Comparison of ENCODE assay signal across 27 cellular contexts in the genomic region with DNA sequence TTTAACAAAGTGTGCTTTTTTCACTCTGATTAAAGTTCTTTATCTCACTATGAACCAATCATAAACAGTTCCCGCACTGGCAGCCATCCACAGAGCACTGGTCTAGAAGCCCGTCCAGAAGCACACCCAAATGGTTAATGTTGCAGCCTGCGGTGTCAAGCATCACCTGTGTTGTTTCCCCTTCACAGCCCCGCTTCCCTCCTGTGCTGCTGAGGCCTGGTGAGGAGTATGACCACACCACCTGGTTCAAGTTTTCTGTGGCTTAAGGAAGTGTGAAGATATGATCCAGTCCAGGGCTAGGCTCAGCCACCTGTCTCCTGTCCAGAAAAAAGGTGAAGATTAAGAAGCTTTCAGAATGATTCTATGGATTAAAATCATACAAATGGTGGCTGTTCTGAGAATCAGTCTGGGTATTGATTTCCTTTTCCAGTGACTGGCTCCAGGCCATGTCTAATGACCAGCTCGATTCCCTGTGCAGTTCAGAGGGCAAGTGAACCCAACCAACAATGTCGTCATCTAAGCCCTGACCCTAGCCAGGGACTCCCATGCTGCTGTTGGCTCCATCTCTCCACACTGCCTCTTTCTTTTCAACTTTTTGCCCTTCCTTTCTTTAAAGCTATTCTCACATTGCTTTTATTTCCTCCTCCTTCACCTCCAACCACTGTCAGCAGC. TPM values are rescaled to one million over a fixed set of nuclear protein-coding genes. Genes with fewer than 3 reads are reported as not detected.
DNase-seq lines count a peak whose midpoint lies in the region; ATAC-seq and TF ChIP-seq lines count a peak whose summit lies in the region.
"Had no signal": no experiment of that assay in that cellular context is flagged by ENCODE, and none has a peak within 500 bp of the region (broad histone marks: within the 10 kb centered on the region; RNA-seq: fewer than 3 reads in every experiment).

No MANE protein-coding gene starts in this region.

- H3K27ac Mint-ChIP-seq in activated T-cell treated with anti-CD3 and anti-CD28 coated beads, Interleukin-2, amount 50 U/mL, for 24 hours, result peak overlapping the region; percentile 34
- H3K27ac Mint-ChIP-seq in endodermal cell, result peak overlapping the region; percentile 41
- H3K27ac Mint-ChIP-seq: stimulated activated memory B cell treated with anti-CD40 and anti-IgM and Interleukin-4, amounts not matched to agents 10 μg/mL and 1 μg/mL and 100 μg/mL, for 72 hours; T-helper 1 cell treated with Interleukin-12 subunit alpha and Interleukin-12 subunit beta and Interleukin-4 antibody, amounts not matched to agents 30 μg/mL and 1 μg/mL, for 36 hours had no signal

- no peaks in the 10 kb centered on the region for H3K9me2 ChIP-seq in MM.1S (replicated peaks; ENCODE audit: insufficient read depth, low read length)

- H3K79me2 ChIP-seq in MM.1S (ENCODE audit: low read length), result 0 out of 2 replicates have a peak, but pooled peaks cover 2% of the 10 kb centered on the region

- H3K27me3 Mint-ChIP-seq in activated T-cell treated with anti-CD3 and anti-CD28 coated beads, Interleukin-2, amount 50 U/mL, for 24 hours, result no peaks in the 10 kb centered on the region
- no peaks in the 10 kb centered on the region for H3K27me3 Mint-ChIP-seq in activated T-cell treated with anti-CD3 and anti-CD28 coated beads, Interleukin-2, amount 50 U/mL, for 4 hours (ENCODE audit: low read depth)
- no peaks in the 10 kb centered on the region for H3K27me3 Mint-ChIP-seq in endodermal cell (ENCODE audit: insufficient read depth)
- H3K27me3 Mint-ChIP-seq: brain; naive thymus-derived CD8-positive, alpha-beta T cell; stimulated activated memory B cell treated with anti-CD40 and anti-IgM and Interleukin-4, amounts not matched to agents 10 μg/mL and 1 μg/mL and 100 μg/mL, for 72 hours had no signal

- H3K36me3 Mint-ChIP-seq in activated T-cell treated with anti-CD3 and anti-CD28 coated beads, Interleukin-2, amount 50 U/mL, for 24 hours (ENCODE audit: low read depth), result peaks cover 86% of the 10 kb centered on the region
- peaks cover 36% of the 10 kb centered on the region for H3K36me3 Mint-ChIP-seq in activated T-cell treated with anti-CD3 and anti-CD28 coated beads, Interleukin-2, amount 50 U/mL, for 4 hours (ENCODE audit: insufficient read depth)
- peaks cover 47% of the 10 kb centered on the region for H3K36me3 Mint-ChIP-seq in endodermal cell (ENCODE audit: low read depth)

- H3K27me3 ChIP-seq in MM.1S (replicated peaks; ENCODE audit: insufficient read depth, low read length) (no peaks in the 10 kb centered on the region), endodermal cell (ENCODE audit: control insufficient read depth, insufficient read depth, low read length, poor library complexity, severe bottlenecking) (no peaks in the 10 kb centered on the region), esophagus squamous epithelium (no peaks in the 10 kb centered on the region)
- H3K27me3 ChIP-seq: BLaER1, left lung, spleen, suprapubic skin had no signal

- no peak for ATAC-seq in activated T-cell treated with anti-CD3 and anti-CD28 coated beads, Interleukin-2, amount 50 U/mL, for 4 hours
- ATAC-seq: left lung; naive thymus-derived CD8-positive, alpha-beta T cell; stimulated activated memory B cell treated with anti-CD40 and anti-IgM and Interleukin-4, amounts not matched to agents 10 μg/mL and 1 μg/mL and 100 μg/mL, for 72 hours had no signal

- no peaks in the 10 kb centered on the region for H3K9me3 Mint-ChIP-seq in activated T-cell treated with anti-CD3 and anti-CD28 coated beads, Interleukin-2, amount 50 U/mL, for 24 hours
- no peaks in the 10 kb centered on the region for H3K9me3 Mint-ChIP-seq in activated T-cell treated with anti-CD3 and anti-CD28 coated beads, Interleukin-2, amount 50 U/mL, for 4 hours
- peaks cover 1% of the 10 kb centered on the region for H3K9me3 Mint-ChIP-seq in endodermal cell
- H3K9me3 Mint-ChIP-seq: naive thymus-derived CD8-positive, alpha-beta T cell; stimulated activated memory B cell treated with anti-CD40 and anti-IgM and Interleukin-4, amounts not matched to agents 10 μg/mL and 1 μg/mL and 100 μg/mL, for 72 hours; T-helper 1 cell treated with Interleukin-12 subunit alpha and Interleukin-12 subunit beta and Interleukin-4 antibody, amounts not matched to agents 30 μg/mL and 1 μg/mL, for 36 hours had no signal

- no peak overlapping the region for H3K4me3 ChIP-seq in MM.1S (ENCODE audit: low read length)
- no peak overlapping the region for H3K4me3 ChIP-seq in endodermal cell (ENCODE audit: low read length)
- H3K4me3 ChIP-seq in esophagus squamous epithelium, result no peak overlapping the region
- H3K4me3 ChIP-seq: BLaER1, left lung, spleen, suprapubic skin had no signal

- TF ChIP-seq CTCF in MM.1S (IDR thresholded peaks at IDR 0.05; ENCODE audit: low read length) (no peak), endodermal cell (conservative IDR thresholded peaks at IDR 0.05) (no peak), esophagus squamous epithelium (IDR thresholded peaks at IDR 0.05) (no peak)

- H3K4me3 Mint-ChIP-seq in activated T-cell treated with anti-CD3 and anti-CD28 coated beads, Interleukin-2, amount 50 U/mL, for 24 hours, result no peak overlapping the region
- no peak overlapping the region for H3K4me3 Mint-ChIP-seq in activated T-cell treated with anti-CD3 and anti-CD28 coated beads, Interleukin-2, amount 50 U/mL, for 4 hours
- no peak overlapping the region for H3K4me3 Mint-ChIP-seq in endodermal cell
- H3K4me3 Mint-ChIP-seq: brain; naive thymus-derived CD8-positive, alpha-beta T cell; stimulated activated memory B cell treated with anti-CD40 and anti-IgM and Interleukin-4, amounts not matched to agents 10 μg/mL and 1 μg/mL and 100 μg/mL, for 72 hours; T-helper 1 cell treated with Interleukin-12 subunit alpha and Interleukin-12 subunit beta and Interleukin-4 antibody, amounts not matched to agents 30 μg/mL and 1 μg/mL, for 36 hours had no signal

- H3K9ac ChIP-seq in MM.1S (ENCODE audit: low read length) (no peak overlapping the region), endodermal cell (ENCODE audit: extremely low read depth, low read length, poor library complexity, severe bottlenecking) (no peak overlapping the region)
- H3K9ac ChIP-seq: BLaER1 had no signal

- TF ChIP-seq POLR2A in esophagus squamous epithelium (IDR thresholded peaks at IDR 0.05), result no peak

- 92 to 96% methylated on average over 3 to 6 of the region's 6 CpGs for whole genome bisulfite sequencing in endodermal cell (ENCODE audit: insufficient coverage in 1 of 2, insufficient read length in 1 of 2), 2 experiments
- WGBS in esophagus squamous epithelium, 2 donors, result 77 to 82% methylated on average over 5 to 6 of the region's 6 CpGs

- H3F3A ChIP-seq in MM.1S (ENCODE audit: insufficient read depth, low read length), result peaks cover 23% of the 10 kb centered on the region

- H3K9me3 ChIP-seq in MM.1S (replicated peaks; ENCODE audit: insufficient read depth, low read length) (no peaks in the 10 kb centered on the region), endodermal cell (ENCODE audit: control insufficient read depth, low read length) (no peaks in the 10 kb centered on the region), esophagus squamous epithelium (no peaks in the 10 kb centered on the region)
- H3K9me3 ChIP-seq: BLaER1, Caco-2, left lung, spleen, suprapubic skin had no signal

- H3K27ac ChIP-seq in MM.1S (ENCODE audit: low read length), result peak overlapping the region; percentile 79
- H3K27ac ChIP-seq in endodermal cell (ENCODE audit: low read depth, low read length), result no peak overlapping the region
- H3K27ac ChIP-seq in esophagus squamous epithelium, result no peak overlapping the region
- H3K27ac ChIP-seq: BLaER1, left lung, spleen, suprapubic skin had no signal

- H3K4me1 ChIP-seq in MM.1S (ENCODE audit: low read length) (peaks cover 42% of the 10 kb centered on the region), endodermal cell (ENCODE audit: control insufficient read depth, insufficient read depth, low read length) (no peaks in the 10 kb centered on the region), esophagus squamous epithelium (peaks cover 0 to 30% (median 6%) of the 10 kb centered on the region in 3 donors)
- H3K4me1 ChIP-seq: BLaER1, Caco-2 had no signal

- intact Hi-C loops in esophagus squamous epithelium (cut with DNase I), result loop anchor here (5.0 kb wide), 1 partner anchor 136 kb away; no protein-coding TSS in a partner anchor

- peaks cover 12% of the 10 kb centered on the region for H3K4me1 Mint-ChIP-seq in activated T-cell treated with anti-CD3 and anti-CD28 coated beads, Interleukin-2, amount 50 U/mL, for 24 hours (ENCODE audit: low read depth)
- H3K4me1 Mint-ChIP-seq in activated T-cell treated with anti-CD3 and anti-CD28 coated beads, Interleukin-2, amount 50 U/mL, for 4 hours (ENCODE audit: low read depth), result peaks cover 7% of the 10 kb centered on the region
- peaks cover 12% of the 10 kb centered on the region for H3K4me1 Mint-ChIP-seq in endodermal cell

- peak overlapping the region; percentile 17; the same call in 1 of the 2 replicates for H3K4me2 ChIP-seq in MM.1S (ENCODE audit: low read depth, low read length)
- H3K4me2 ChIP-seq: BLaER1 had no signal

- H2AFZ ChIP-seq in MM.1S (ENCODE audit: low read length), result no peak overlapping the region

- DNase-seq in activated T-cell treated with anti-CD3 and anti-CD28 coated beads, Interleukin-2, amount 50 U/mL, for 24 hours, result peak; percentile 25
- DNase-seq in activated T-cell treated with anti-CD3 and anti-CD28 coated beads, Interleukin-2, amount 50 U/mL, for 4 hours, result no peak
- DNase-seq in MM.1S (peak; percentile 88), endodermal cell (no peak), retina (peak; percentile 35), esophagus squamous epithelium (lab: John Stamatoyannopoulos, UW) (no peak), NCI-H345 (lab: John Stamatoyannopoulos, UW) (no peak)
- DNase-seq: ACHN; activated T-cell treated with anti-CD3 and anti-CD28 coated beads for 4 hours; Caco-2; DMS79; foreskin fibroblast; GF-D8; hippocampal formation; KBM-7; left lung; naive thymus-derived CD8-positive, alpha-beta T cell; NCI-H146; NCI-H524; RPMI8226; spleen; stimulated activated CD4-positive, alpha-beta T cell treated with anti-CD3 and anti-CD28 coated beads, Interleukin-2, amount 100 ng/mL, for 48 hours had no signal

- H4K20me1 ChIP-seq in MM.1S (ENCODE audit: insufficient read depth, low read length), result no peaks in the 10 kb centered on the region

- H3K36me3 ChIP-seq in MM.1S (replicated peaks; ENCODE audit: insufficient read depth, low read length), result no peaks in the 10 kb centered on the region
- H3K36me3 ChIP-seq in endodermal cell (ENCODE audit: control insufficient read depth, insufficient read depth, low read length), result peaks cover 27% of the 10 kb centered on the region
- H3K36me3 ChIP-seq in esophagus squamous epithelium, result peaks cover 0 to 64% (median 7%) of the 10 kb centered on the region in 3 donors

RNA-seq across cellular contexts. Expression of a gene that starts 17.7 kb away (rescaled TPM):
- 100 to 1,000 TPM; 431 to 454 (median 451) TPM for total RNA-seq in activated T-cell treated with anti-CD3 and anti-CD28 coated beads, Interleukin-2, amount 50 U/mL, for 4 hours
- total RNA-seq in endodermal cell, result 100 to 1,000 TPM; 306 to 332 TPM
- 316 TPM for polyA plus RNA-seq in endodermal cell (2013, experiment 1 of 2)
- polyA plus RNA-seq in endodermal cell (2013, experiment 2 of 2), result 312 TPM
- 100 to 1,000 TPM in 2 of 4 donors, 10 to 100 TPM in 2; 57.0 to 127 (median 103) TPM for total RNA-seq in esophagus squamous epithelium

RNA-seq across cellular contexts. Expression of a gene that starts 44.6 kb away (rescaled TPM):
- 10 to 100 TPM; 34.2 to 45.7 (median 39.3) TPM for total RNA-seq in activated T-cell treated with anti-CD3 and anti-CD28 coated beads, Interleukin-2, amount 50 U/mL, for 4 hours
- 10 to 100 TPM; 15.7 to 17.8 TPM for total RNA-seq in endodermal cell
- polyA plus RNA-seq in endodermal cell (2013, experiment 1 of 2), result 14.4 TPM
- 12.4 TPM for polyA plus RNA-seq in endodermal cell (2013, experiment 2 of 2)
- 1 to 10 TPM; 3.7 to 7.2 (median 4.9) TPM for total RNA-seq in esophagus squamous epithelium

Comparison
In these comparisons a context has a peak if more than half of its experiments do, and no peak if none do; other contexts are left out.
1. DNase-seq: peak in activated T-cell treated with anti-CD3 and anti-CD28 coated beads, Interleukin-2, amount 50 U/mL, for 24 hours (single experiment), MM.1S (single experiment) and retina (single experiment); none in activated T-cell treated with anti-CD3 and anti-CD28 coated beads, Interleukin-2, amount 50 U/mL, for 4 hours (single experiment), endodermal cell (single experiment), esophagus squamous epithelium (single experiment) and NCI-H345 (single experiment).